In genomic region chrX:18617351-18617750, GRCh38 we compare ENCODE assay signal across 9 cellular contexts. TPM values are rescaled to one million over a fixed set of nuclear protein-coding genes. Genes with fewer than 3 reads are reported as not detected.
A peak's percentile ranks its signal among the peaks of the same experiment; 100 is the strongest.
DNase-seq lines count a peak whose midpoint lies in the region; ATAC-seq and TF ChIP-seq lines count a peak whose summit lies in the region.
"Had no signal": no experiment of that assay in that cellular context is flagged by ENCODE, and none has a peak within 500 bp of the region (broad histone marks: within the 10 kb centered on the region; RNA-seq: fewer than 3 reads in every experiment).

No MANE protein-coding gene starts in this region.

- H3K9me3 Mint-ChIP-seq in brain: peaks cover 0 to 2% (median 0%) of the 10 kb centered on the region in 5 experiments

- no peak overlapping the region for H3K4me3 Mint-ChIP-seq in brain

- peaks cover 9% of the 10 kb centered on the region for H3K4me1 Mint-ChIP-seq in brain

- H3K27me3 Mint-ChIP-seq in brain: no peaks in the 10 kb centered on the region

- DNase-seq in AG08395 (ENCODE audit: low spot score) (peak; percentile 20), HT1080 (ENCODE audit: low read depth) (peak; percentile 85), left kidney (ENCODE audit: low read depth, low spot score) (peak; percentile 55), NCI-H446 (lab: John Stamatoyannopoulos, UW) (no peak)
- DNase-seq in stimulated activated naive CD4-positive, alpha-beta T cell (lab: John Stamatoyannopoulos, UW): no peak
- DNase-seq: NCI-H1417 treated with DMSO at 0.1 percent for 48 hours had no signal

- peak overlapping the region in 3 of 5 experiments; percentile 27 to 78 (median 42) for H3K27ac Mint-ChIP-seq in brain

- TF ChIP-seq CTCF in brain (conservative IDR thresholded peaks at IDR 0.05): no peak

- ATAC-seq in HG02970 (IDR thresholded peaks at IDR 0.05; ENCODE audit: low FRiP score, unreplicated experiment) (no peak), HG03457 (IDR thresholded peaks at IDR 0.05; ENCODE audit: unreplicated experiment) (no peak)

- H3K36me3 Mint-ChIP-seq in brain: peaks cover 8% of the 10 kb centered on the region

RNA-seq across cellular contexts. Expression of gene RS1, which starts 54.6 kb away (rescaled TPM):
- total RNA-seq in HT1080 (2014; rRNA removed; shearing (Covaris generic)): not detected in 2 replicates
- polyA plus RNA-seq in HT1080 (2015; cell fraction: cytosol; rRNA removed): not detected in 2 replicates
- polyA plus RNA-seq in HT1080 (2015; cell fraction: nucleus; rRNA removed): not detected in 2 replicates
- polyA plus RNA-seq in brain (ENCODE audit: insufficient read depth, low read depth, low replicate concordance): not detected

Comparison
In these comparisons a context has a peak if more than half of its experiments do, and no peak if none do; other contexts are left out.
1. DNase-seq: peak in AG08395 (single experiment), HT1080 (single experiment) and left kidney (single experiment); none in stimulated activated naive CD4-positive, alpha-beta T cell (0 of 6) and NCI-H446 (0 of 2).